ENCODE assay signal across 1 cellular context in the genomic region with DNA sequence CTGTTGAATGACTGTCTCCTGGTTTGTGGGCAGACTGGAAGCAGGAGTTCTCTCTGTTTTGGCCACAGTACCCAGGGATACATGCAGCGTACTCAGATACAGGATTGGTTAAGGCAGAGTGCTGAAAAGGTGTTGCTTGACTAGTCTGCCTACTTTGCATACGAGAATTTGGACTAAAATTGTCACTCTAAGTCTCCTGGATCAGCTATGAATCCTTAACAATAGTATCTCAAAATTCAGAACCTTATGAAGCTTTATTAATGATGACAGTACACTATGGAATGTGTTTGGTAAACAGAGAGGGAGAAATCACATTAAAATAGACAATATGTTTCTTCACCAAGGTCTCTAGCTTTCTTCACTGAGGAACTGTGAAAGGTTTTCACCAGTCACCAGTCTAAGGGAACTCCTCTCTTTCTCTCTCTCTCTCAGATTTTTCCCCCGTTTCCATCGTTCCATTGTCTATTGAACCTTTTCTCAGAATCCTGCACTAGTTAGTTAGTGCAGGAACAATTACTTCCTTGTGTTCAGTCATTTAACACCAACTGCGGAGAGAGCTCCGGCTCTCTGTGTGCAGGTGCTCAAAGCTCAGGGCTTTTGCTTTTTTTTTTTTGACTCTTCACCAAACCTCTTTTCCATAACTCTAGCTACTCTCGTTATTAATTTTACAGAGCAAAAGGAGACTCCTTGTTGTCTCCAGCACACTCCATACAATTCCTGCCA.
TF ChIP-seq lines count a peak whose summit lies in the region.

No MANE protein-coding gene starts in this region.

TF ChIP-seq in GM23338, 12 proteins besides CTCF, POLR2A, EP300 and RAD21 (continued from another document):
- TF ChIP-seq, protein P1, sequence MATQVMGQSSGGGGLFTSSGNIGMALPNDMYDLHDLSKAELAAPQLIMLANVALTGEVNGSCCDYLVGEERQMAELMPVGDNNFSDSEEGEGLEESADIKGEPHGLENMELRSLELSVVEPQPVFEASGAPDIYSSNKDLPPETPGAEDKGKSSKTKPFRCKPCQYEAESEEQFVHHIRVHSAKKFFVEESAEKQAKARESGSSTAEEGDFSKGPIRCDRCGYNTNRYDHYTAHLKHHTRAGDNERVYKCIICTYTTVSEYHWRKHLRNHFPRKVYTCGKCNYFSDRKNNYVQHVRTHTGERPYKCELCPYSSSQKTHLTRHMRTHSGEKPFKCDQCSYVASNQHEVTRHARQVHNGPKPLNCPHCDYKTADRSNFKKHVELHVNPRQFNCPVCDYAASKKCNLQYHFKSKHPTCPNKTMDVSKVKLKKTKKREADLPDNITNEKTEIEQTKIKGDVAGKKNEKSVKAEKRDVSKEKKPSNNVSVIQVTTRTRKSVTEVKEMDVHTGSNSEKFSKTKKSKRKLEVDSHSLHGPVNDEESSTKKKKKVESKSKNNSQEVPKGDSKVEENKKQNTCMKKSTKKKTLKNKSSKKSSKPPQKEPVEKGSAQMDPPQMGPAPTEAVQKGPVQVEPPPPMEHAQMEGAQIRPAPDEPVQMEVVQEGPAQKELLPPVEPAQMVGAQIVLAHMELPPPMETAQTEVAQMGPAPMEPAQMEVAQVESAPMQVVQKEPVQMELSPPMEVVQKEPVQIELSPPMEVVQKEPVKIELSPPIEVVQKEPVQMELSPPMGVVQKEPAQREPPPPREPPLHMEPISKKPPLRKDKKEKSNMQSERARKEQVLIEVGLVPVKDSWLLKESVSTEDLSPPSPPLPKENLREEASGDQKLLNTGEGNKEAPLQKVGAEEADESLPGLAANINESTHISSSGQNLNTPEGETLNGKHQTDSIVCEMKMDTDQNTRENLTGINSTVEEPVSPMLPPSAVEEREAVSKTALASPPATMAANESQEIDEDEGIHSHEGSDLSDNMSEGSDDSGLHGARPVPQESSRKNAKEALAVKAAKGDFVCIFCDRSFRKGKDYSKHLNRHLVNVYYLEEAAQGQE (IDR thresholded peaks at IDR 0.05; ENCODE audit: unreplicated experiment) = no peak
- TF ChIP-seq CREB1 (CRISPR knock-in tag; IDR thresholded peaks at IDR 0.05; ENCODE audit: low read depth) = no peak
- TF ChIP-seq, protein P2, sequence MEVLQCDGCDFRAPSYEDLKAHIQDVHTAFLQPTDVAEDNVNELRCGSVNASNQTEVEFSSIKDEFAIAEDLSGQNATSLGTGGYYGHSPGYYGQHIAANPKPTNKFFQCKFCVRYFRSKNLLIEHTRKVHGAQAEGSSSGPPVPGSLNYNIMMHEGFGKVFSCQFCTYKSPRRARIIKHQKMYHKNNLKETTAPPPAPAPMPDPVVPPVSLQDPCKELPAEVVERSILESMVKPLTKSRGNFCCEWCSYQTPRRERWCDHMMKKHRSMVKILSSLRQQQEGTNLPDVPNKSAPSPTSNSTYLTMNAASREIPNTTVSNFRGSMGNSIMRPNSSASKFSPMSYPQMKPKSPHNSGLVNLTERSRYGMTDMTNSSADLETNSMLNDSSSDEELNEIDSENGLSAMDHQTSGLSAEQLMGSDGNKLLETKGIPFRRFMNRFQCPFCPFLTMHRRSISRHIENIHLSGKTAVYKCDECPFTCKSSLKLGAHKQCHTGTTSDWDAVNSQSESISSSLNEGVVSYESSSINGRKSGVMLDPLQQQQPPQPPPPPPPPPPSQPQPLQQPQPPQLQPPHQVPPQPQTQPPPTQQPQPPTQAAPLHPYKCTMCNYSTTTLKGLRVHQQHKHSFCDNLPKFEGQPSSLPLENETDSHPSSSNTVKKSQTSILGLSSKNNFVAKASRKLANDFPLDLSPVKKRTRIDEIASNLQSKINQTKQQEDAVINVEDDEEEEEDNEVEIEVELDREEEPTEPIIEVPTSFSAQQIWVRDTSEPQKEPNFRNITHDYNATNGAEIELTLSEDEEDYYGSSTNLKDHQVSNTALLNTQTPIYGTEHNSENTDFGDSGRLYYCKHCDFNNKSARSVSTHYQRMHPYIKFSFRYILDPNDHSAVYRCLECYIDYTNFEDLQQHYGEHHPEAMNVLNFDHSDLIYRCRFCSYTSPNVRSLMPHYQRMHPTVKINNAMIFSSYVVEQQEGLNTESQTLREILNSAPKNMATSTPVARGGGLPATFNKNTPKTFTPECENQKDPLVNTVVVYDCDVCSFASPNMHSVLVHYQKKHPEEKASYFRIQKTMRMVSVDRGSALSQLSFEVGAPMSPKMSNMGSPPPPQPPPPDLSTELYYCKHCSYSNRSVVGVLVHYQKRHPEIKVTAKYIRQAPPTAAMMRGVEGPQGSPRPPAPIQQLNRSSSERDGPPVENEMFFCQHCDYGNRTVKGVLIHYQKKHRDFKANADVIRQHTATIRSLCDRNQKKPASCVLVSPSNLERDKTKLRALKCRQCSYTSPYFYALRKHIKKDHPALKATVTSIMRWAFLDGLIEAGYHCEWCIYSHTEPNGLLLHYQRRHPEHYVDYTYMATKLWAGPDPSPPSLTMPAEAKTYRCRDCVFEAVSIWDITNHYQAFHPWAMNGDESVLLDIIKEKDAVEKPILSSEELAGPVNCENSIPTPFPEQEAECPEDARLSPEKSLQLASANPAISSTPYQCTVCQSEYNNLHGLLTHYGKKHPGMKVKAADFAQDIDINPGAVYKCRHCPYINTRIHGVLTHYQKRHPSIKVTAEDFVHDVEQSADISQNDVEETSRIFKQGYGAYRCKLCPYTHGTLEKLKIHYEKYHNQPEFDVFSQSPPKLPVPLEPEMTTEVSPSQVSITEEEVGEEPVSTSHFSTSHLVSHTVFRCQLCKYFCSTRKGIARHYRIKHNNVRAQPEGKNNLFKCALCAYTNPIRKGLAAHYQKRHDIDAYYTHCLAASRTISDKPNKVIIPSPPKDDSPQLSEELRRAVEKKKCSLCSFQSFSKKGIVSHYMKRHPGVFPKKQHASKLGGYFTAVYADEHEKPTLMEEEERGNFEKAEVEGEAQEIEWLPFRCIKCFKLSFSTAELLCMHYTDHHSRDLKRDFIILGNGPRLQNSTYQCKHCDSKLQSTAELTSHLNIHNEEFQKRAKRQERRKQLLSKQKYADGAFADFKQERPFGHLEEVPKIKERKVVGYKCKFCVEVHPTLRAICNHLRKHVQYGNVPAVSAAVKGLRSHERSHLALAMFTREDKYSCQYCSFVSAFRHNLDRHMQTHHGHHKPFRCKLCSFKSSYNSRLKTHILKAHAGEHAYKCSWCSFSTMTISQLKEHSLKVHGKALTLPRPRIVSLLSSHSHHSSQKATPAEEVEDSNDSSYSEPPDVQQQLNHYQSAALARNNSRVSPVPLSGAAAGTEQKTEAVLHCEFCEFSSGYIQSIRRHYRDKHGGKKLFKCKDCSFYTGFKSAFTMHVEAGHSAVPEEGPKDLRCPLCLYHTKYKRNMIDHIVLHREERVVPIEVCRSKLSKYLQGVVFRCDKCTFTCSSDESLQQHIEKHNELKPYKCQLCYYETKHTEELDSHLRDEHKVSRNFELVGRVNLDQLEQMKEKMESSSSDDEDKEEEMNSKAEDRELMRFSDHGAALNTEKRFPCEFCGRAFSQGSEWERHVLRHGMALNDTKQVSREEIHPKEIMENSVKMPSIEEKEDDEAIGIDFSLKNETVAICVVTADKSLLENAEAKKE (CRISPR knock-in tag; IDR thresholded peaks at IDR 0.05) = no peak
- TF ChIP-seq JUNB (IDR thresholded peaks at IDR 0.05; ENCODE audit: unreplicated experiment) = no peak
- TF ChIP-seq ZNF331 (CRISPR knock-in tag; IDR thresholded peaks at IDR 0.05; ENCODE audit: low read depth) = no peak
- TF ChIP-seq POLR2AphosphoS5 (IDR thresholded peaks at IDR 0.05; ENCODE audit: low read depth) = no peak
TF ChIP-seq in GM23338: peak in this region for 0.
